Comparison of ENCODE assay signal across 8 cellular contexts in genomic region chr4:190014771-190015537, GRCh38. TPM values are rescaled to one million over a fixed set of nuclear protein-coding genes. Genes with fewer than 3 reads are reported as not detected.
DNase-seq lines count a peak whose midpoint lies in the region; ATAC-seq and TF ChIP-seq lines count a peak whose summit lies in the region.

No MANE protein-coding gene starts in this region.

- POLR2A ChIA-PET in GM10248 (lab: Yijun Ruan, JAX) = no interaction called here

- WGBS in body of pancreas, 2 donors = 2 to 11% methylated on average over 25 to 75 of the region's 76 CpGs

- peaks cover 0 to 24% of the 10 kb centered on the region in 2 donors for H3K27me3 ChIP-seq in body of pancreas

- no peaks in the 10 kb centered on the region for H3K9me3 ChIP-seq in body of pancreas

- peaks cover 36% of the 10 kb centered on the region for H3K4me1 Mint-ChIP-seq in endothelial cell (ENCODE audit: unreplicated experiment)

- H3K4me3 ChIP-seq in body of pancreas = no peak overlapping the region

- intact Hi-C loops in body of pancreas (cut with DNase I) = no loop called here

- H3K27ac ChIP-seq in body of pancreas = no peak overlapping the region

- ATAC-seq in HG03460 (IDR thresholded peaks at IDR 0.05; ENCODE audit: unreplicated experiment) (peak; percentile 57), body of pancreas (no peak)

- no peak for TF ChIP-seq POLR2A in body of pancreas (IDR thresholded peaks at IDR 0.05)

- TF ChIP-seq CTCF in GM10248 (IDR thresholded peaks at IDR 0.05; ENCODE audit: control extremely low read depth, extremely low read depth, low read depth, missing control alignments) (no peak), endothelial cell (IDR thresholded peaks at IDR 0.05; ENCODE audit: unreplicated experiment) (no peak), body of pancreas (IDR thresholded peaks at IDR 0.05) (no peak)

- H3K36me3 ChIP-seq in body of pancreas (replicated peaks in 1 of 2; ENCODE audit: insufficient read depth in 1 of 2, low read depth in 2 of 2) = no peaks in the 10 kb centered on the region

- H3K4me1 ChIP-seq in body of pancreas = peaks cover 29% of the 10 kb centered on the region

- peaks cover 17% of the 10 kb centered on the region for H3K36me3 Mint-ChIP-seq in endothelial cell (ENCODE audit: low read depth, unreplicated experiment)

- H3K9me3 Mint-ChIP-seq in endothelial cell (ENCODE audit: unreplicated experiment) = no peaks in the 10 kb centered on the region

- H3K27me3 Mint-ChIP-seq in endothelial cell (ENCODE audit: unreplicated experiment) = peaks cover 34% of the 10 kb centered on the region

- H3K4me3 Mint-ChIP-seq in endothelial cell (ENCODE audit: unreplicated experiment) = peak overlapping the region; percentile 85

- CTCF ChIA-PET in GM10248 (lab: Yijun Ruan, JAX) = no interaction called here

- peak; percentile 46 for DNase-seq in GM10248 (ENCODE audit: extremely low spot score)
- DNase-seq in endothelial cell (ENCODE audit: low spot score) = peak; percentile 42
- peak; percentile 45 for DNase-seq in retina
- DNase-seq in RKO (ENCODE audit: low spot score) = no peak
- no peak for DNase-seq in stimulated activated naive CD4-positive, alpha-beta T cell treated with Interleukin-2 at 50 U/mL for 16 hours (lab: John Stamatoyannopoulos, UW)
- no peak for DNase-seq in Kasumi-1 (lab: John Stamatoyannopoulos, UW)
- DNase-seq in body of pancreas = no peak

- H3K27ac Mint-ChIP-seq in endothelial cell (ENCODE audit: unreplicated experiment) = no peak overlapping the region

RNA-seq across cellular contexts. Expression of gene FRG2, which starts 12.1 kb away (rescaled TPM):
- not detected for total RNA-seq in endothelial cell (ENCODE audit: unreplicated experiment)
- not detected for total RNA-seq in body of pancreas

RNA-seq across cellular contexts. Expression of gene DBET, which starts 49.3 kb away (rescaled TPM):
- total RNA-seq in endothelial cell (ENCODE audit: unreplicated experiment) = 0.28 TPM
- not detected for total RNA-seq in body of pancreas

Comparison
In these comparisons a context has a peak if more than half of its experiments do, and no peak if none do; other contexts are left out.
1. DNase-seq: peak in GM10248 (single experiment), endothelial cell (single experiment) and retina (single experiment); none in RKO (single experiment), stimulated activated naive CD4-positive, alpha-beta T cell treated with Interleukin-2 at 50 U/mL for 16 hours (single experiment), Kasumi-1 (0 of 2) and body of pancreas (0 of 4).